In genomic region chr4:4386296-4386735, GRCh38 we compare ENCODE assay signal across 9 cellular contexts. TPM values are rescaled to one million over a fixed set of nuclear protein-coding genes. Genes with fewer than 3 reads are reported as not detected.
DNase-seq lines count a peak whose midpoint lies in the region; ATAC-seq and TF ChIP-seq lines count a peak whose summit lies in the region.
"Had no signal": no experiment of that assay in that cellular context is flagged by ENCODE, and none has a peak within 500 bp of the region (broad histone marks: within the 10 kb centered on the region; RNA-seq: fewer than 3 reads in every experiment).

No MANE protein-coding gene starts in this region.

- TF ChIP-seq CTCF in WTC11 (IDR thresholded peaks at IDR 0.05) (no peak), fibroblast of lung (conservative IDR thresholded peaks at IDR 0.05 in 1 of 2, IDR thresholded peaks at IDR 0.05 in 1 of 2; ENCODE audit: low read depth in 1 of 2, low read length in 2 of 2) (no peak)

- no peaks in the 10 kb centered on the region for H3K36me3 Mint-ChIP-seq in WTC11

- H3K27ac Mint-ChIP-seq in WTC11: no peak overlapping the region

- no peak overlapping the region for H2AFZ ChIP-seq in fibroblast of lung (ENCODE audit: low read length)

- POLR2A ChIA-PET in WTC11 (lab: Charles Lee): no interaction called here

- H3K9me3 ChIP-seq in fibroblast of lung (ENCODE audit: control insufficient read depth, insufficient read depth, low read depth, low read length): no peaks in the 10 kb centered on the region

- no peaks in the 10 kb centered on the region for H3K79me2 ChIP-seq in fibroblast of lung (ENCODE audit: control insufficient read depth, insufficient read depth, low read length)

- H3K4me1 ChIP-seq in fibroblast of lung (ENCODE audit: control insufficient read depth, extremely low read depth, insufficient read depth, low read length): no peaks in the 10 kb centered on the region

- CTCF ChIA-PET in WTC11 (lab: Charles Lee): interaction anchor here (1.0 to 2.8 kb wide), 3 partner anchors 9 to 44 kb away, joined by 5 to 27 read pairs (median 5); no protein-coding TSS in a partner anchor

- ATAC-seq in WTC11: peak; percentile 34
- ATAC-seq in HG02938 (IDR thresholded peaks at IDR 0.05; ENCODE audit: unreplicated experiment): no peak
- no peak for ATAC-seq in GM18858 (IDR thresholded peaks at IDR 0.05; ENCODE audit: unreplicated experiment)
- no peak for ATAC-seq in HG03039 (IDR thresholded peaks at IDR 0.05; ENCODE audit: unreplicated experiment)

- peak overlapping the region; percentile 76 for H3K4me3 Mint-ChIP-seq in WTC11

- no peaks in the 10 kb centered on the region for H3K9me3 Mint-ChIP-seq in WTC11

- DNase-seq in NCI-H2227 (lab: John Stamatoyannopoulos, UW; ENCODE audit: unreplicated experiment) (peak; percentile 41), NCI-H2227 treated with DMSO at 0.1 percent for 48 hours (lab: John Stamatoyannopoulos, UW) (no peak), WTC11 (ENCODE audit: low spot score) (peak; percentile 30), fibroblast of lung (ENCODE audit: low read depth in 2 of 2) (no peak), putamen (ENCODE audit: low spot score) (peak; percentile 67)

- peaks cover 49% of the 10 kb centered on the region for H3K27me3 ChIP-seq in fibroblast of lung (ENCODE audit: control insufficient read depth, insufficient read depth, low read length)

- no peak overlapping the region for H3K27ac ChIP-seq in fibroblast of lung (ENCODE audit: insufficient read depth, low read length)
- H3K27ac ChIP-seq: C4-2B had no signal

- peak overlapping the region in 3 of 4 experiments; percentile 10 to 41 (median 17) for H3K4me3 ChIP-seq in fibroblast of lung (replicated peaks in 1 of 4; ENCODE audit: control extremely low read depth in 1 of 4, insufficient read depth in 1 of 4, low read depth in 3 of 4, low read length in 4 of 4)

- H4K20me1 ChIP-seq in fibroblast of lung (ENCODE audit: control insufficient read depth, extremely low read depth, insufficient read depth, low read length): no peaks in the 10 kb centered on the region

- H3K9ac ChIP-seq in fibroblast of lung (ENCODE audit: insufficient read depth, low read length): no peak overlapping the region

- H3K27me3 Mint-ChIP-seq in WTC11 (ENCODE audit: low read depth): peaks cover 60% of the 10 kb centered on the region

- H3K4me1 Mint-ChIP-seq in WTC11: peaks cover 21% of the 10 kb centered on the region

- no peaks in the 10 kb centered on the region for H3K36me3 ChIP-seq in fibroblast of lung (ENCODE audit: control insufficient read depth, insufficient read depth, low read length)

- peak overlapping the region; percentile 75 for H3K4me2 ChIP-seq in fibroblast of lung (ENCODE audit: extremely low read depth, insufficient read depth, low read length)

TF ChIP-seq in WTC11, 78 proteins besides CTCF, POLR2A, EP300 and RAD21:
- TF ChIP-seq ZNF219 (CRISPR knock-in tag; IDR thresholded peaks at IDR 0.05; ENCODE audit: borderline replicate concordance) (0 out of 2 replicates have a peak, but pooled peaks have one; percentile 58), CDX4 (CRISPR knock-in tag; IDR thresholded peaks at IDR 0.05; ENCODE audit: borderline replicate concordance) (no peak)
TF ChIP-seq in WTC11: peak in this region for 1.

RNA-seq across cellular contexts. Expression of gene NSG1, which starts 0.6 kb away (rescaled TPM):
- total RNA-seq in WTC11 (2021) (20.3 to 24.2 TPM (median 22.3 TPM) in 3 replicates), fibroblast of lung (under 0.01 and 0.17 TPM in 2 replicates)
- 1.1 TPM in 2 replicates for polyA plus RNA-seq in fibroblast of lung
- polyA plus RNA-seq in fibroblast of lung (2012): 1.2 and 1.4 TPM in 2 replicates
- 0.70 and 1.2 TPM in 2 replicates for polyA minus RNA-seq in fibroblast of lung (ENCODE audit: low replicate concordance)

Comparison
In these comparisons a context has a peak if more than half of its experiments do, and no peak if none do; other contexts are left out.
1. DNase-seq: peak in NCI-H2227 (single experiment), WTC11 (single experiment) and putamen (single experiment); none in NCI-H2227 treated with DMSO at 0.1 percent for 48 hours (single experiment) and fibroblast of lung (0 of 2).
2. RNA of gene NSG1, which starts 0.6 kb away (total RNA-seq): 20.3 to 24.2 TPM in WTC11; under 0.01 to 0.17 TPM in fibroblast of lung; every median in the first group is over 10 times any median in the second.